ENCODE assay signal across 37 cellular contexts in the genomic region with DNA sequence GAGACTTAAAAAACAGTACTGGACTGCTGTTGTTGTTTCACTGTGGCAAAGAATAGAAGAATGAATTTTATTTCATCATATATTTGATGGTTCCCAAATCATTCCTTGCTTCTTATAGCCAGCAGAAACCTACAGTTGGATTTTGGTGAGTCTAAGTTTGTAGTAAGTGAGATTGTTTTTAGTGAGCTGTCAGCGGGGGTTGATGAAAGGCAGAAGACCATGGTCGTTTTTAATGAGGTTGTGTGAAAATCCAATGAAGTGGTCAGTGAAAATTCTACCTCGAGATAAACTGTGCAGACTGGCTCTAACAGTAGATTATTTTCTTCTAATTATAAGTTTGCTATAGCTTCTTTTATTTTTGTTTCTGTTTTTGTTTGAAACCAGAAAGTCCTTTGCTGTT.
"Had no signal": no experiment of that assay in that cellular context is flagged by ENCODE, and none has a peak within 500 bp of the region (broad histone marks: within the 10 kb centered on the region; RNA-seq: fewer than 3 reads in every experiment).

No MANE protein-coding gene starts in this region.

- H3K4me3 Mint-ChIP-seq: activated B cell treated with CpG ODN at 0.5 μM for 24 hours; activated CD4-positive, alpha-beta memory T cell treated with anti-CD3 and anti-CD28 coated beads for 36 hours; activated CD4-positive, alpha-beta T cell treated with anti-CD3 and anti-CD28 coated beads, Interleukin-2, amount 10 ng/mL, durations not matched to agents 24 days and 14 days; activated CD8-positive, alpha-beta T cell treated with anti-CD3 and anti-CD28 coated beads for 36 hours; activated naive CD4-positive, alpha-beta T cell treated with anti-CD3 and anti-CD28 coated beads, Interleukin-2, amount 10 ng/mL, durations not matched to agents 7 days and 5 days; activated naive CD8-positive, alpha-beta T cell treated with anti-CD3 and anti-CD28 coated beads for 36 hours; activated T-cell treated with anti-CD3 and anti-CD28 coated beads, Interleukin-2, amount 50 U/mL, for 4 hours; activated T-cell treated with anti-CD3 and anti-CD28 coated beads, Interleukin-2, amount 50 U/mL, for 72 hours; activated T-helper 1 cell treated with anti-CD3 and anti-CD28 coated beads, Interleukin-12 subunit alpha, Interleukin-12 subunit beta, Interleukin-2, Interleukin-4 antibody, amounts not matched to agents 30 ng/mL and 10 ng/mL and 1 ng/mL, durations not matched to agents 14 hours and 24 hours and 36 hours; activated T-helper 17 cell treated with anti-CD3 and anti-CD28 coated beads, Interleukin-2, amount 50 U/mL, for 72 hours; central memory CD8-positive, alpha-beta T cell; T-cell; T-helper 2 cell treated with Interferon-gamma antibody and Interleukin-4, amounts not matched to agents 5 μg/mL and 100 μg/mL, for 36 hours had no signal

- H3K9me3 ChIP-seq: adrenal gland, body of pancreas, breast epithelium had no signal

- H3K9me3 Mint-ChIP-seq: activated B cell treated with CpG ODN at 0.5 μM for 24 hours; activated CD4-positive, alpha-beta memory T cell treated with anti-CD3 and anti-CD28 coated beads for 36 hours; activated CD4-positive, alpha-beta T cell treated with anti-CD3 and anti-CD28 coated beads, Interleukin-2, amount 10 ng/mL, durations not matched to agents 24 days and 14 days; activated CD8-positive, alpha-beta T cell treated with anti-CD3 and anti-CD28 coated beads for 36 hours; activated naive CD4-positive, alpha-beta T cell treated with anti-CD3 and anti-CD28 coated beads, Interleukin-2, amount 10 ng/mL, durations not matched to agents 7 days and 5 days; activated naive CD4-positive, alpha-beta T cell treated with anti-CD3 and anti-CD28 coated beads, Interleukin-2, amount 50 U/mL, for 72 hours; activated naive CD8-positive, alpha-beta T cell treated with anti-CD3 and anti-CD28 coated beads for 36 hours; activated T-cell treated with anti-CD3 and anti-CD28 coated beads, Interleukin-2, amount 50 U/mL, for 4 hours; activated T-cell treated with anti-CD3 and anti-CD28 coated beads, Interleukin-2, amount 50 U/mL, for 72 hours; activated T-helper 1 cell treated with anti-CD3 and anti-CD28 coated beads, Interleukin-12 subunit alpha, Interleukin-12 subunit beta, Interleukin-2, Interleukin-4 antibody, amounts not matched to agents 30 ng/mL and 10 ng/mL and 1 ng/mL, durations not matched to agents 14 hours and 24 hours and 36 hours; activated T-helper 17 cell treated with anti-CD3 and anti-CD28 coated beads, Interleukin-2, amount 50 U/mL, for 72 hours; central memory CD8-positive, alpha-beta T cell; T-cell; T-helper 2 cell treated with Interferon-gamma antibody and Interleukin-4, amounts not matched to agents 5 μg/mL and 100 μg/mL, for 36 hours had no signal

- ATAC-seq: activated CD8-positive, alpha-beta T cell treated with anti-CD3 and anti-CD28 coated beads for 36 hours; activated naive CD4-positive, alpha-beta T cell treated with anti-CD3 and anti-CD28 coated beads, Interleukin-2, amount 50 U/mL, for 72 hours; activated T-cell treated with anti-CD3 and anti-CD28 coated beads, Interleukin-2, amount 50 U/mL, for 4 hours; activated T-cell treated with anti-CD3 and anti-CD28 coated beads, Interleukin-2, amount 50 U/mL, for 72 hours; activated T-helper 17 cell treated with anti-CD3 and anti-CD28 coated beads, Interleukin-2, amount 50 U/mL, for 72 hours; body of pancreas; T-cell had no signal

- DNase-seq: activated B cell treated with CpG ODN at 0.5 μM for 24 hours; activated CD4-positive, alpha-beta memory T cell treated with anti-CD3 and anti-CD28 coated beads for 36 hours; activated CD4-positive, alpha-beta T cell treated with anti-CD3 and anti-CD28 coated beads for 4 hours; activated CD4-positive, alpha-beta T cell treated with anti-CD3 and anti-CD28 coated beads, Interleukin-2, amount 10 ng/mL, durations not matched to agents 24 days and 14 days; activated CD4-positive, alpha-beta T cell treated with anti-CD3 and anti-CD28 coated beads, Interleukin-2, amount 50 U/mL, for 1 hour; activated CD4-positive, alpha-beta T cell treated with anti-CD3 and anti-CD28 coated beads, Interleukin-2, amount 50 U/mL, for 4 hours; activated CD4-positive, CD25-positive, alpha-beta regulatory T cell treated with anti-CD3 and anti-CD28 coated beads, Interleukin-2, amount 50 U/mL, for 72 hours; activated CD8-positive, alpha-beta memory T cell treated with anti-CD3 and anti-CD28 coated beads, Interleukin-2, amount 50 U/mL, for 4 hours; activated CD8-positive, alpha-beta T cell treated with anti-CD3 and anti-CD28 coated beads for 36 hours; activated effector memory CD4-positive, alpha-beta T cell treated with anti-CD3 and anti-CD28 coated beads, Interleukin-2, amount 50 U/mL, for 16 hours; activated gamma-delta T cell treated with Interleukin-2 at 50 U/mL for 16 hours; activated naive CD4-positive, alpha-beta T cell; activated naive CD4-positive, alpha-beta T cell treated with anti-CD3 and anti-CD28 coated beads, Interleukin-2, amount 10 ng/mL, durations not matched to agents 7 days and 5 days; activated naive CD8-positive, alpha-beta T cell treated with anti-CD3 and anti-CD28 coated beads for 36 hours; activated T-cell treated with anti-CD3 and anti-CD28 coated beads for 4 hours; activated T-cell treated with anti-CD3 and anti-CD28 coated beads, Interleukin-2, amount 50 U/mL, for 1 hour; activated T-cell treated with anti-CD3 and anti-CD28 coated beads, Interleukin-2, amount 50 U/mL, for 4 hours; activated T-cell treated with anti-CD3 and anti-CD28 coated beads, Interleukin-2, amount 50 U/mL, for 72 hours; adrenal gland; amniotic stem cell; aorta; body of pancreas; brain microvascular endothelial cell; caudate nucleus; cerebellar nuclear complex; T-cell; T-helper 2 cell; T-helper 9 cell had no signal

- H3K4me3 ChIP-seq: adrenal gland, body of pancreas, breast epithelium had no signal

- H3K27ac ChIP-seq: adrenal gland, body of pancreas, brain microvascular endothelial cell, breast epithelium, VCaP had no signal

- H3K27me3 ChIP-seq: adrenal gland, body of pancreas, brain microvascular endothelial cell, breast epithelium had no signal

- FAIRE-seq: astrocyte, TTC549 had no signal

- H3K4me1 Mint-ChIP-seq: activated B cell treated with CpG ODN at 0.5 μM for 24 hours; activated CD4-positive, alpha-beta T cell treated with anti-CD3 and anti-CD28 coated beads, Interleukin-2, amount 10 ng/mL, durations not matched to agents 24 days and 14 days; activated naive CD4-positive, alpha-beta T cell treated with anti-CD3 and anti-CD28 coated beads, Interleukin-2, amount 10 ng/mL, durations not matched to agents 7 days and 5 days; activated naive CD8-positive, alpha-beta T cell treated with anti-CD3 and anti-CD28 coated beads for 36 hours; activated T-helper 17 cell treated with anti-CD3 and anti-CD28 coated beads, Interleukin-2, amount 50 U/mL, for 72 hours; central memory CD8-positive, alpha-beta T cell; T-cell had no signal

- H3K4me1 ChIP-seq: adrenal gland, breast epithelium had no signal

- H3K27me3 Mint-ChIP-seq: activated B cell treated with CpG ODN at 0.5 μM for 24 hours; activated CD4-positive, alpha-beta memory T cell treated with anti-CD3 and anti-CD28 coated beads for 36 hours; activated CD4-positive, alpha-beta T cell treated with anti-CD3 and anti-CD28 coated beads, Interleukin-2, amount 10 ng/mL, durations not matched to agents 24 days and 14 days; activated CD8-positive, alpha-beta T cell treated with anti-CD3 and anti-CD28 coated beads for 36 hours; activated naive CD4-positive, alpha-beta T cell treated with anti-CD3 and anti-CD28 coated beads, Interleukin-2, amount 10 ng/mL, durations not matched to agents 7 days and 5 days; activated naive CD8-positive, alpha-beta T cell treated with anti-CD3 and anti-CD28 coated beads for 36 hours; activated T-helper 17 cell treated with anti-CD3 and anti-CD28 coated beads, Interleukin-2, amount 50 U/mL, for 72 hours; central memory CD8-positive, alpha-beta T cell; T-cell had no signal

- H3K27ac Mint-ChIP-seq: activated B cell treated with CpG ODN at 0.5 μM for 24 hours; activated CD4-positive, alpha-beta memory T cell treated with anti-CD3 and anti-CD28 coated beads for 36 hours; activated CD4-positive, alpha-beta T cell treated with anti-CD3 and anti-CD28 coated beads, Interleukin-2, amount 10 ng/mL, durations not matched to agents 24 days and 14 days; activated CD8-positive, alpha-beta T cell treated with anti-CD3 and anti-CD28 coated beads for 36 hours; activated naive CD4-positive, alpha-beta T cell treated with anti-CD3 and anti-CD28 coated beads, Interleukin-2, amount 10 ng/mL, durations not matched to agents 7 days and 5 days; activated naive CD4-positive, alpha-beta T cell treated with anti-CD3 and anti-CD28 coated beads, Interleukin-2, amount 50 U/mL, for 72 hours; activated naive CD8-positive, alpha-beta T cell treated with anti-CD3 and anti-CD28 coated beads for 36 hours; activated T-cell treated with anti-CD3 and anti-CD28 coated beads, Interleukin-2, amount 50 U/mL, for 72 hours; activated T-helper 1 cell treated with anti-CD3 and anti-CD28 coated beads, Interleukin-12 subunit alpha, Interleukin-12 subunit beta, Interleukin-2, Interleukin-4 antibody, amounts not matched to agents 30 ng/mL and 10 ng/mL and 1 ng/mL, durations not matched to agents 14 hours and 24 hours and 36 hours; activated T-helper 17 cell treated with anti-CD3 and anti-CD28 coated beads, Interleukin-2, amount 50 U/mL, for 72 hours; T-cell; T-helper 2 cell treated with Interferon-gamma antibody and Interleukin-4, amounts not matched to agents 5 μg/mL and 100 μg/mL, for 36 hours had no signal
